ENCODE assay signal across 8 cellular contexts in genomic region chr6:10722570-10722819, GRCh38. TPM values are rescaled to one million over a fixed set of nuclear protein-coding genes. Genes with fewer than 3 reads are reported as not detected.
DNase-seq lines count a peak whose midpoint lies in the region; ATAC-seq and TF ChIP-seq lines count a peak whose summit lies in the region.

No MANE protein-coding gene starts in this region.

- H3K9me3 Mint-ChIP-seq in naive B cell: peaks cover 0 to 7% (median 4%) of the 10 kb centered on the region in 7 donors

- H2AFZ ChIP-seq in KMS-11 (ENCODE audit: low read depth): peak overlapping the region; percentile 72

- H3K27me3 ChIP-seq in KMS-11 (ENCODE audit: insufficient read depth, low read depth): no peaks in the 10 kb centered on the region

- H3K4me1 Mint-ChIP-seq in naive B cell: peaks cover 23 to 58% (median 52%) of the 10 kb centered on the region in 3 donors

- no peak for DNase-seq in AG10803 (ENCODE audit: low read depth)
- no peak for DNase-seq in choroid plexus epithelial cell (ENCODE audit: low read depth)
- DNase-seq in naive B cell: no peak
- no peak for DNase-seq in stimulated activated CD4-positive, alpha-beta T cell treated with anti-CD3 and anti-CD28 coated beads, Interleukin-12 subunit alpha, Interleukin-12 subunit beta, amount 100 ng/mL, for 4 hours
- no peak for DNase-seq in NCI-H1694 treated with DMSO at 0.1 percent for 48 hours (lab: John Stamatoyannopoulos, UW)
- DNase-seq in NCI-H446 (lab: John Stamatoyannopoulos, UW): no peak

- peaks cover 4% of the 10 kb centered on the region; the same call in 1 of the 2 replicates for H3K79me2 ChIP-seq in KMS-11 (ENCODE audit: insufficient read depth, low read depth)

- ATAC-seq in naive B cell (ENCODE audit: low read depth in 2 of 2) (peak; percentile 1), GM19395 (IDR thresholded peaks at IDR 0.05; ENCODE audit: unreplicated experiment) (no peak)

- H3K27ac ChIP-seq in KMS-11: peak overlapping the region; percentile 46

- H3K4me3 ChIP-seq in AG10803 (ENCODE audit: low read length): peak overlapping the region; percentile 83
- no peak overlapping the region for H3K4me3 ChIP-seq in KMS-11 (IDR thresholded peaks at IDR 0.05; ENCODE audit: insufficient read depth, low read depth, low read length)
- H3K4me3 ChIP-seq in choroid plexus epithelial cell (ENCODE audit: low read depth, low read length): peak overlapping the region; percentile 85

- peak overlapping the region; percentile 64 to 96 (median 90) for H3K27ac Mint-ChIP-seq in naive B cell

- H3K9ac ChIP-seq in KMS-11: peak overlapping the region; percentile 75

- H3K4me3 Mint-ChIP-seq in naive B cell: peak overlapping the region; percentile 95 to 98 (median 96)

- H3K36me3 Mint-ChIP-seq in naive B cell: peaks cover 0 to 7% of the 10 kb centered on the region in 2 donors

- H3K4me1 ChIP-seq in KMS-11 (ENCODE audit: low read depth, poor library complexity, severe bottlenecking): peaks cover 37% of the 10 kb centered on the region

- H4K20me1 ChIP-seq in KMS-11 (ENCODE audit: insufficient read depth): no peaks in the 10 kb centered on the region

- no peaks in the 10 kb centered on the region for H3K36me3 ChIP-seq in KMS-11 (ENCODE audit: insufficient read depth)

- peak overlapping the region; percentile 85 for H3K4me2 ChIP-seq in KMS-11

- TF ChIP-seq CTCF in AG10803 (conservative IDR thresholded peaks at IDR 0.05; ENCODE audit: low read length) (no peak), KMS-11 (conservative IDR thresholded peaks at IDR 0.05; ENCODE audit: low read depth, low read length) (no peak), choroid plexus epithelial cell (conservative IDR thresholded peaks at IDR 0.05; ENCODE audit: low read depth, low read length) (no peak)

- no peaks in the 10 kb centered on the region for H3K27me3 Mint-ChIP-seq in naive B cell

RNA-seq across cellular contexts. Expression of gene TMEM14C, which starts 0.4 kb away (rescaled TPM):
- 100 to 1,000 TPM in 3 of 6 donors, 10 to 100 TPM in 3; 75.6 to 149 (median 94.7) TPM for polyA plus RNA-seq in naive B cell (ENCODE audit: low read depth in 6 of 6)

RNA-seq across cellular contexts. Expression of gene TMEM14B, which starts 25.1 kb away (rescaled TPM):
- 100 to 1,000 TPM; 165 to 210 (median 186) TPM for polyA plus RNA-seq in naive B cell (ENCODE audit: low read depth in 6 of 6)

RNA-seq across cellular contexts. Expression of gene PAK1IP1, which starts 27.7 kb away (rescaled TPM):
- 10 to 100 TPM; 10.5 to 16.2 (median 12.7) TPM for polyA plus RNA-seq in naive B cell (ENCODE audit: low read depth in 6 of 6)

RNA-seq across cellular contexts. Expression of gene C6orf52, which starts 28.1 kb away (rescaled TPM):
- 1 to 10 TPM in 2 of 6 donors, under 1 TPM in 1, not detected in 3; 0.96 to 1.6 (median 1.1) TPM for polyA plus RNA-seq in naive B cell (ENCODE audit: low read depth in 6 of 6)
